In the genomic region with DNA sequence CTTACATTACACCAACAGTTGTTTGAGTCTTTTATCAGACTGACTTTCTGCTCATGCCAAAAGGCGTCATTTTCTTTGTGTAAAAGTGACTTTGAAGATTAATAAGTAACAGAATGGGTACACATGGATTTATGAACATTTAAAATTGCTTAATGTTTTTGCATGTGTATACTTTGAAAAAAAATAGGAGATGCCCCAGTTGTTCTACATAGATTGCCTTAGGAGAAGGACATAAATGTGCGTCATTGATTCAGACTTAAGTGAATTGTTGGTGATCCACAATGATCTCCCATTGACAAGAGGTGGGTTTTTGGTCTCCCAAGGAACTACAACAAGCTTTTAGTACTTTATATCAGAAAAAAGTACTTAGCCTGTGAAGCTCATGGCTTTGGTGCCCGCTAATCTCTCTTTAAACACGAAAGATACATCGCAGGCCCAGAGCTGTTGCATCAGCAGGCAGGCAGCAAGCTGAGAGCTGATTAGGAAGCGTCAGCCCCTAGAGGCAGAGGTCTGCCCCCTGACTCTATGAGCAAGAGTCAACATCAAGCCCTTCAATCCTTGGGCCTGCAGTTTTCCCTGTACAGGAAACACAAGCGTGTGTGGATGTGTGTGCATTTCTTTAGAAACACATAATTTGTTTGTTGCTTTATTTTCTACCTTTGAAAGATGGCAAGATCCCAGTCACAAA, we compare ENCODE assay signal across 1 cellular context.
TF ChIP-seq lines count a peak whose summit lies in the region.

No MANE protein-coding gene starts in this region.

TF ChIP-seq in HepG2, 621 proteins besides CTCF, POLR2A, EP300 and RAD21 (continued from another document and continues in another):
- TF ChIP-seq, protein P1, sequence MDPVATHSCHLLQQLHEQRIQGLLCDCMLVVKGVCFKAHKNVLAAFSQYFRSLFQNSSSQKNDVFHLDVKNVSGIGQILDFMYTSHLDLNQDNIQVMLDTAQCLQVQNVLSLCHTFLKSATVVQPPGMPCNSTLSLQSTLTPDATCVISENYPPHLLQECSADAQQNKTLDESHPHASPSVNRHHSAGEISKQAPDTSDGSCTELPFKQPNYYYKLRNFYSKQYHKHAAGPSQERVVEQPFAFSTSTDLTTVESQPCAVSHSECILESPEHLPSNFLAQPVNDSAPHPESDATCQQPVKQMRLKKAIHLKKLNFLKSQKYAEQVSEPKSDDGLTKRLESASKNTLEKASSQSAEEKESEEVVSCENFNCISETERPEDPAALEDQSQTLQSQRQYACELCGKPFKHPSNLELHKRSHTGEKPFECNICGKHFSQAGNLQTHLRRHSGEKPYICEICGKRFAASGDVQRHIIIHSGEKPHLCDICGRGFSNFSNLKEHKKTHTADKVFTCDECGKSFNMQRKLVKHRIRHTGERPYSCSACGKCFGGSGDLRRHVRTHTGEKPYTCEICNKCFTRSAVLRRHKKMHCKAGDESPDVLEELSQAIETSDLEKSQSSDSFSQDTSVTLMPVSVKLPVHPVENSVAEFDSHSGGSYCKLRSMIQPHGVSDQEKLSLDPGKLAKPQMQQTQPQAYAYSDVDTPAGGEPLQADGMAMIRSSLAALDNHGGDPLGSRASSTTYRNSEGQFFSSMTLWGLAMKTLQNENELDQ (CRISPR knock-in tag; IDR thresholded peaks at IDR 0.05; ENCODE audit: borderline replicate concordance): no peak
- TF ChIP-seq, protein P2, sequence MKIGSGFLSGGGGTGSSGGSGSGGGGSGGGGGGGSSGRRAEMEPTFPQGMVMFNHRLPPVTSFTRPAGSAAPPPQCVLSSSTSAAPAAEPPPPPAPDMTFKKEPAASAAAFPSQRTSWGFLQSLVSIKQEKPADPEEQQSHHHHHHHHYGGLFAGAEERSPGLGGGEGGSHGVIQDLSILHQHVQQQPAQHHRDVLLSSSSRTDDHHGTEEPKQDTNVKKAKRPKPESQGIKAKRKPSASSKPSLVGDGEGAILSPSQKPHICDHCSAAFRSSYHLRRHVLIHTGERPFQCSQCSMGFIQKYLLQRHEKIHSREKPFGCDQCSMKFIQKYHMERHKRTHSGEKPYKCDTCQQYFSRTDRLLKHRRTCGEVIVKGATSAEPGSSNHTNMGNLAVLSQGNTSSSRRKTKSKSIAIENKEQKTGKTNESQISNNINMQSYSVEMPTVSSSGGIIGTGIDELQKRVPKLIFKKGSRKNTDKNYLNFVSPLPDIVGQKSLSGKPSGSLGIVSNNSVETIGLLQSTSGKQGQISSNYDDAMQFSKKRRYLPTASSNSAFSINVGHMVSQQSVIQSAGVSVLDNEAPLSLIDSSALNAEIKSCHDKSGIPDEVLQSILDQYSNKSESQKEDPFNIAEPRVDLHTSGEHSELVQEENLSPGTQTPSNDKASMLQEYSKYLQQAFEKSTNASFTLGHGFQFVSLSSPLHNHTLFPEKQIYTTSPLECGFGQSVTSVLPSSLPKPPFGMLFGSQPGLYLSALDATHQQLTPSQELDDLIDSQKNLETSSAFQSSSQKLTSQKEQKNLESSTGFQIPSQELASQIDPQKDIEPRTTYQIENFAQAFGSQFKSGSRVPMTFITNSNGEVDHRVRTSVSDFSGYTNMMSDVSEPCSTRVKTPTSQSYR (CRISPR knock-in tag; IDR thresholded peaks at IDR 0.05; ENCODE audit: borderline replicate concordance): peak; percentile 10; the same call in 1 of the 2 replicates
- TF ChIP-seq YEATS2 (CRISPR knock-in tag; IDR thresholded peaks at IDR 0.05; ENCODE audit: borderline replicate concordance): peak; percentile 59; the same call in 1 of the 2 replicates
- peak; percentile 50; the same call in 1 of the 2 replicates for TF ChIP-seq ZBTB7A (CRISPR knock-in tag; IDR thresholded peaks at IDR 0.05)
- peak; percentile 68; the same call in 1 of the 2 replicates for TF ChIP-seq KDM3A (CRISPR knock-in tag; IDR thresholded peaks at IDR 0.05; ENCODE audit: low read depth)
- TF ChIP-seq RXRB (CRISPR knock-in tag; IDR thresholded peaks at IDR 0.05; ENCODE audit: borderline replicate concordance): peak; percentile 55
- TF ChIP-seq NFYB (CRISPR knock-in tag; IDR thresholded peaks at IDR 0.05): no peak
- TF ChIP-seq ZBTB21 (CRISPR knock-in tag; IDR thresholded peaks at IDR 0.05): peak; percentile 46; the same call in 1 of the 2 replicates
- TF ChIP-seq, protein P3, sequence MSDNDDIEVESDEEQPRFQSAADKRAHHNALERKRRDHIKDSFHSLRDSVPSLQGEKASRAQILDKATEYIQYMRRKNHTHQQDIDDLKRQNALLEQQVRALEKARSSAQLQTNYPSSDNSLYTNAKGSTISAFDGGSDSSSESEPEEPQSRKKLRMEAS (IDR thresholded peaks at IDR 0.05): peak; percentile 56
- TF ChIP-seq SOX6 (IDR thresholded peaks at IDR 0.05): no peak
- peak; percentile 84 for TF ChIP-seq SOX6 (CRISPR knock-in tag; IDR thresholded peaks at IDR 0.05)
- TF ChIP-seq, protein P4, sequence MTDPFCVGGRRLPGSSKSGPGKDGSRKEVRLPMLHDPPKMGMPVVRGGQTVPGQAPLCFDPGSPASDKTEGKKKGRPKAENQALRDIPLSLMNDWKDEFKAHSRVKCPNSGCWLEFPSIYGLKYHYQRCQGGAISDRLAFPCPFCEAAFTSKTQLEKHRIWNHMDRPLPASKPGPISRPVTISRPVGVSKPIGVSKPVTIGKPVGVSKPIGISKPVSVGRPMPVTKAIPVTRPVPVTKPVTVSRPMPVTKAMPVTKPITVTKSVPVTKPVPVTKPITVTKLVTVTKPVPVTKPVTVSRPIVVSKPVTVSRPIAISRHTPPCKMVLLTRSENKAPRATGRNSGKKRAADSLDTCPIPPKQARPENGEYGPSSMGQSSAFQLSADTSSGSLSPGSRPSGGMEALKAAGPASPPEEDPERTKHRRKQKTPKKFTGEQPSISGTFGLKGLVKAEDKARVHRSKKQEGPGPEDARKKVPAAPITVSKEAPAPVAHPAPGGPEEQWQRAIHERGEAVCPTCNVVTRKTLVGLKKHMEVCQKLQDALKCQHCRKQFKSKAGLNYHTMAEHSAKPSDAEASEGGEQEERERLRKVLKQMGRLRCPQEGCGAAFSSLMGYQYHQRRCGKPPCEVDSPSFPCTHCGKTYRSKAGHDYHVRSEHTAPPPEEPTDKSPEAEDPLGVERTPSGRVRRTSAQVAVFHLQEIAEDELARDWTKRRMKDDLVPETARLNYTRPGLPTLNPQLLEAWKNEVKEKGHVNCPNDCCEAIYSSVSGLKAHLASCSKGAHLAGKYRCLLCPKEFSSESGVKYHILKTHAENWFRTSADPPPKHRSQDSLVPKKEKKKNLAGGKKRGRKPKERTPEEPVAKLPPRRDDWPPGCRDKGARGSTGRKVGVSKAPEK (CRISPR knock-in tag; IDR thresholded peaks at IDR 0.05; ENCODE audit: borderline replicate concordance): peak; percentile 21; the same call in 1 of the 2 replicates
- no peak for TF ChIP-seq RARG (CRISPR knock-in tag; IDR thresholded peaks at IDR 0.05; ENCODE audit: low read depth)
- TF ChIP-seq PITX1 (CRISPR knock-in tag; IDR thresholded peaks at IDR 0.05): peak; percentile 98
- no peak for TF ChIP-seq ATF7 (IDR thresholded peaks at IDR 0.05)
- no peak for TF ChIP-seq ATF7 (CRISPR knock-in tag; IDR thresholded peaks at IDR 0.05)
- no peak for TF ChIP-seq FOXP1 (IDR thresholded peaks at IDR 0.05)
- TF ChIP-seq FOXP1 (CRISPR knock-in tag; IDR thresholded peaks at IDR 0.05): peak; percentile 55
- peak; percentile 81 for TF ChIP-seq ZMYM4 (CRISPR knock-in tag; IDR thresholded peaks at IDR 0.05)
- no peak for TF ChIP-seq ZBTB20 (CRISPR knock-in tag; IDR thresholded peaks at IDR 0.05; ENCODE audit: borderline replicate concordance, low read depth)
- TF ChIP-seq, protein P5, sequence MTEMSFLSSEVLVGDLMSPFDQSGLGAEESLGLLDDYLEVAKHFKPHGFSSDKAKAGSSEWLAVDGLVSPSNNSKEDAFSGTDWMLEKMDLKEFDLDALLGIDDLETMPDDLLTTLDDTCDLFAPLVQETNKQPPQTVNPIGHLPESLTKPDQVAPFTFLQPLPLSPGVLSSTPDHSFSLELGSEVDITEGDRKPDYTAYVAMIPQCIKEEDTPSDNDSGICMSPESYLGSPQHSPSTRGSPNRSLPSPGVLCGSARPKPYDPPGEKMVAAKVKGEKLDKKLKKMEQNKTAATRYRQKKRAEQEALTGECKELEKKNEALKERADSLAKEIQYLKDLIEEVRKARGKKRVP (CRISPR knock-in tag; IDR thresholded peaks at IDR 0.05): peak; percentile 93 to 100
- peak; percentile 57; the same call in 1 of the 2 replicates for TF ChIP-seq ZSCAN25 (CRISPR knock-in tag; IDR thresholded peaks at IDR 0.05)
- peak; percentile 95; the same call in 1 of the 2 replicates for TF ChIP-seq CBX5 (CRISPR knock-in tag; IDR thresholded peaks at IDR 0.05; ENCODE audit: borderline replicate concordance)
- TF ChIP-seq, protein P6, sequence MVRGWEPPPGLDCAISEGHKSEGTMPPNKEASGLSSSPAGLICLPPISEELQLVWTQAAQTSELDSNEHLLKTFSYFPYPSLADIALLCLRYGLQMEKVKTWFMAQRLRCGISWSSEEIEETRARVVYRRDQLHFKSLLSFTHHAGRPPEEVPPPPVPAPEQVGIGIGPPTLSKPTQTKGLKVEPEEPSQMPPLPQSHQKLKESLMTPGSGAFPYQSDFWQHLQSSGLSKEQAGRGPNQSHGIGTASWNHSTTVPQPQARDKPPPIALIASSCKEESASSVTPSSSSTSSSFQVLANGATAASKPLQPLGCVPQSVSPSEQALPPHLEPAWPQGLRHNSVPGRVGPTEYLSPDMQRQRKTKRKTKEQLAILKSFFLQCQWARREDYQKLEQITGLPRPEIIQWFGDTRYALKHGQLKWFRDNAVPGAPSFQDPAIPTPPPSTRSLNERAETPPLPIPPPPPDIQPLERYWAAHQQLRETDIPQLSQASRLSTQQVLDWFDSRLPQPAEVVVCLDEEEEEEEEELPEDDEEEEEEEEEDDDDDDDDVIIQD (CRISPR knock-in tag; IDR thresholded peaks at IDR 0.05; ENCODE audit: low read depth): peak; percentile 81
- TF ChIP-seq, protein P7, sequence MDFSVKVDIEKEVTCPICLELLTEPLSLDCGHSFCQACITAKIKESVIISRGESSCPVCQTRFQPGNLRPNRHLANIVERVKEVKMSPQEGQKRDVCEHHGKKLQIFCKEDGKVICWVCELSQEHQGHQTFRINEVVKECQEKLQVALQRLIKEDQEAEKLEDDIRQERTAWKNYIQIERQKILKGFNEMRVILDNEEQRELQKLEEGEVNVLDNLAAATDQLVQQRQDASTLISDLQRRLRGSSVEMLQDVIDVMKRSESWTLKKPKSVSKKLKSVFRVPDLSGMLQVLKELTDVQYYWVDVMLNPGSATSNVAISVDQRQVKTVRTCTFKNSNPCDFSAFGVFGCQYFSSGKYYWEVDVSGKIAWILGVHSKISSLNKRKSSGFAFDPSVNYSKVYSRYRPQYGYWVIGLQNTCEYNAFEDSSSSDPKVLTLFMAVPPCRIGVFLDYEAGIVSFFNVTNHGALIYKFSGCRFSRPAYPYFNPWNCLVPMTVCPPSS (IDR thresholded peaks at IDR 0.05): no peak
- TF ChIP-seq PLRG1 (conservative IDR thresholded peaks at IDR 0.05): no peak
- peak; percentile 86 for TF ChIP-seq XRCC5 (optimal IDR thresholded peaks at IDR 0.05; ENCODE audit: low read length)
- TF ChIP-seq ZNF20 (CRISPR knock-in tag; IDR thresholded peaks at IDR 0.05): peak; percentile 51; the same call in 1 of the 2 replicates
- TF ChIP-seq, protein P8, sequence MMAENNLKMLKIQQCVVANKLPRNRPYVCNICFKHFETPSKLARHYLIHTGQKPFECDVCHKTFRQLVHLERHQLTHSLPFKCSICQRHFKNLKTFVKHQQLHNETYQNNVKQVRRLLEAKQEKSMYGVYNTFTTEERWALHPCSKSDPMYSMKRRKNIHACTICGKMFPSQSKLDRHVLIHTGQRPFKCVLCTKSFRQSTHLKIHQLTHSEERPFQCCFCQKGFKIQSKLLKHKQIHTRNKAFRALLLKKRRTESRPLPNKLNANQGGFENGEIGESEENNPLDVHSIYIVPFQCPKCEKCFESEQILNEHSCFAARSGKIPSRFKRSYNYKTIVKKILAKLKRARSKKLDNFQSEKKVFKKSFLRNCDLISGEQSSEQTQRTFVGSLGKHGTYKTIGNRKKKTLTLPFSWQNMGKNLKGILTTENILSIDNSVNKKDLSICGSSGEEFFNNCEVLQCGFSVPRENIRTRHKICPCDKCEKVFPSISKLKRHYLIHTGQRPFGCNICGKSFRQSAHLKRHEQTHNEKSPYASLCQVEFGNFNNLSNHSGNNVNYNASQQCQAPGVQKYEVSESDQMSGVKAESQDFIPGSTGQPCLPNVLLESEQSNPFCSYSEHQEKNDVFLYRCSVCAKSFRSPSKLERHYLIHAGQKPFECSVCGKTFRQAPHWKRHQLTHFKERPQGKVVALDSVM (CRISPR knock-in tag; IDR thresholded peaks at IDR 0.05): 0 out of 2 replicates have a peak, but pooled peaks have one; percentile 47
- TF ChIP-seq, protein P9, sequence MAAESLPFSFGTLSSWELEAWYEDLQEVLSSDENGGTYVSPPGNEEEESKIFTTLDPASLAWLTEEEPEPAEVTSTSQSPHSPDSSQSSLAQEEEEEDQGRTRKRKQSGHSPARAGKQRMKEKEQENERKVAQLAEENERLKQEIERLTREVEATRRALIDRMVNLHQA (CRISPR knock-in tag; IDR thresholded peaks at IDR 0.05): no peak
- TF ChIP-seq, protein P10, sequence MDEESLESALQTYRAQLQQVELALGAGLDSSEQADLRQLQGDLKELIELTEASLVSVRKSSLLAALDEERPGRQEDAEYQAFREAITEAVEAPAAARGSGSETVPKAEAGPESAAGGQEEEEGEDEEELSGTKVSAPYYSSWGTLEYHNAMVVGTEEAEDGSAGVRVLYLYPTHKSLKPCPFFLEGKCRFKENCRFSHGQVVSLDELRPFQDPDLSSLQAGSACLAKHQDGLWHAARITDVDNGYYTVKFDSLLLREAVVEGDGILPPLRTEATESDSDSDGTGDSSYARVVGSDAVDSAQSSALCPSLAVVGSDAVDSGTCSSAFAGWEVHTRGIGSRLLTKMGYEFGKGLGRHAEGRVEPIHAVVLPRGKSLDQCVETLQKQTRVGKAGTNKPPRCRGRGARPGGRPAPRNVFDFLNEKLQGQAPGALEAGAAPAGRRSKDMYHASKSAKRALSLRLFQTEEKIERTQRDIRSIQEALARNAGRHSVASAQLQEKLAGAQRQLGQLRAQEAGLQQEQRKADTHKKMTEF (CRISPR knock-in tag; IDR thresholded peaks at IDR 0.05): peak; percentile 76; the same call in 1 of the 2 replicates
- TF ChIP-seq KLF6 (CRISPR knock-in tag; IDR thresholded peaks at IDR 0.05): peak; percentile 80
- no peak for TF ChIP-seq SRSF9 (IDR thresholded peaks at IDR 0.05; ENCODE audit: borderline replicate concordance, insufficient read depth, low read depth, low read length, poor library complexity, severe bottlenecking)
- TF ChIP-seq ZNF124 (CRISPR knock-in tag; IDR thresholded peaks at IDR 0.05): peak; percentile 90; the same call in 1 of the 2 replicates
- TF ChIP-seq, protein P11, sequence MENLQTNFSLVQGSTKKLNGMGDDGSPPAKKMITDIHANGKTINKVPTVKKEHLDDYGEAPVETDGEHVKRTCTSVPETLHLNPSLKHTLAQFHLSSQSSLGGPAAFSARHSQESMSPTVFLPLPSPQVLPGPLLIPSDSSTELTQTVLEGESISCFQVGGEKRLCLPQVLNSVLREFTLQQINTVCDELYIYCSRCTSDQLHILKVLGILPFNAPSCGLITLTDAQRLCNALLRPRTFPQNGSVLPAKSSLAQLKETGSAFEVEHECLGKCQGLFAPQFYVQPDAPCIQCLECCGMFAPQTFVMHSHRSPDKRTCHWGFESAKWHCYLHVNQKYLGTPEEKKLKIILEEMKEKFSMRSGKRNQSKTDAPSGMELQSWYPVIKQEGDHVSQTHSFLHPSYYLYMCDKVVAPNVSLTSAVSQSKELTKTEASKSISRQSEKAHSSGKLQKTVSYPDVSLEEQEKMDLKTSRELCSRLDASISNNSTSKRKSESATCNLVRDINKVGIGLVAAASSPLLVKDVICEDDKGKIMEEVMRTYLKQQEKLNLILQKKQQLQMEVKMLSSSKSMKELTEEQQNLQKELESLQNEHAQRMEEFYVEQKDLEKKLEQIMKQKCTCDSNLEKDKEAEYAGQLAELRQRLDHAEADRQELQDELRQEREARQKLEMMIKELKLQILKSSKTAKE (CRISPR knock-in tag; IDR thresholded peaks at IDR 0.05; ENCODE audit: borderline replicate concordance): no peak
- TF ChIP-seq JUN (CRISPR knock-in tag; IDR thresholded peaks at IDR 0.05): peak; percentile 47; the same call in 1 of the 2 replicates
- peak; percentile 20; the same call in 1 of the 2 replicates for TF ChIP-seq TAF1 (CRISPR knock-in tag; IDR thresholded peaks at IDR 0.05)
- no peak for TF ChIP-seq DNMT1 (CRISPR knock-in tag; IDR thresholded peaks at IDR 0.05)
